ENCODE assay signal across 20 cellular contexts in genomic region chr2:36616947-36617346, GRCh38. TPM values are rescaled to one million over a fixed set of nuclear protein-coding genes. Genes with fewer than 3 reads are reported as not detected.
DNase-seq lines count a peak whose midpoint lies in the region; TF ChIP-seq lines count a peak whose summit lies in the region.
"Had no signal": no experiment of that assay in that cellular context is flagged by ENCODE, and none has a peak within 500 bp of the region (broad histone marks: within the 10 kb centered on the region; RNA-seq: fewer than 3 reads in every experiment).

No MANE protein-coding gene starts in this region.

- peak overlapping the region; percentile 14; the same call in 1 of the 2 replicates for H3K4me3 ChIP-seq in HUES48 (ENCODE audit: low read depth, low read length)
- no peak overlapping the region for H3K4me3 ChIP-seq in adipocyte (ENCODE audit: low read length)
- H3K4me3 ChIP-seq in neuron (ENCODE audit: low read length): no peak overlapping the region
- H3K4me3 ChIP-seq in Peyer's patch: no peak overlapping the region
- H3K4me3 ChIP-seq in left ventricle myocardium inferior: no peak overlapping the region
- H3K4me3 ChIP-seq: BLaER1, HAP-1, MG63 had no signal

- no peak overlapping the region for H3K9ac ChIP-seq in HUES48 (ENCODE audit: low read depth, low read length)
- no peak overlapping the region for H3K9ac ChIP-seq in adipocyte (ENCODE audit: low read length)
- H3K9ac ChIP-seq: BLaER1 had no signal

- intact Hi-C loops in left ventricle myocardium inferior (cut with micrococcal nuclease): no loop called here

- TF ChIP-seq CTCF in Peyer's patch (IDR thresholded peaks at IDR 0.05): no peak
- TF ChIP-seq CTCF in left ventricle myocardium inferior (IDR thresholded peaks at IDR 0.05; ENCODE audit: borderline replicate concordance): no peak

- peak overlapping the region; percentile 68 for H3K27ac ChIP-seq in HUES48 (ENCODE audit: low read depth, low read length)
- H3K27ac ChIP-seq in Peyer's patch: no peak overlapping the region
- H3K27ac ChIP-seq in left ventricle myocardium inferior (replicated peaks): no peak overlapping the region
- H3K27ac ChIP-seq: BLaER1 had no signal

- no peaks in the 10 kb centered on the region for H3K36me3 ChIP-seq in HUES48 (ENCODE audit: control insufficient read depth, insufficient read depth, low read length)
- no peaks in the 10 kb centered on the region for H3K36me3 ChIP-seq in adipocyte (ENCODE audit: control insufficient read depth, insufficient read depth, low read length, severe bottlenecking)
- no peaks in the 10 kb centered on the region for H3K36me3 ChIP-seq in neuron (ENCODE audit: insufficient read depth, low read length)
- no peaks in the 10 kb centered on the region for H3K36me3 ChIP-seq in Peyer's patch
- H3K36me3 ChIP-seq in left ventricle myocardium inferior: no peaks in the 10 kb centered on the region
- H3K36me3 ChIP-seq: BLaER1, HAP-1, MG63 had no signal

- H3K27me3 ChIP-seq in HUES48 (ENCODE audit: control insufficient read depth, insufficient read depth, low read length): no peaks in the 10 kb centered on the region
- no peaks in the 10 kb centered on the region for H3K27me3 ChIP-seq in adipocyte (replicated peaks; ENCODE audit: control insufficient read depth, insufficient read depth, low read length)
- H3K27me3 ChIP-seq in neuron (ENCODE audit: insufficient read depth, low read length): no peaks in the 10 kb centered on the region
- H3K27me3 ChIP-seq in Peyer's patch: no peaks in the 10 kb centered on the region
- peaks cover 10% of the 10 kb centered on the region for H3K27me3 ChIP-seq in left ventricle myocardium inferior (ENCODE audit: low read depth)
- H3K27me3 ChIP-seq: BLaER1, MG63 had no signal

- peak; percentile 34 for DNase-seq in adipocyte (ENCODE audit: low read depth)
- DNase-seq in iPS DF 19.7 (ENCODE audit: low read depth, low spot score): peak; percentile 60
- DNase-seq in COR-L47 (lab: John Stamatoyannopoulos, UW): no peak
- no peak for DNase-seq in NCI-H345 treated with DMSO at 0.1 percent for 48 hours (lab: John Stamatoyannopoulos, UW; ENCODE audit: unreplicated experiment)
- DNase-seq in Peyer's patch: no peak
- DNase-seq in left ventricle myocardium inferior: no peak
- DNase-seq: CD8-positive, alpha-beta T cell; DMS79 treated with DMSO at 0.1 percent for 48 hours; IMR-90; Kasumi-1; MG63; NCI-H1092; NCI-H1436 treated with DMSO at 0.1 percent for 48 hours; NCI-H2029; NCI-H2171 treated with DMSO at 0.1 percent for 48 hours; Right ventricle myocardium superior had no signal

- TF ChIP-seq POLR2A in Peyer's patch (IDR thresholded peaks at IDR 0.05): no peak

- peaks cover 44% of the 10 kb centered on the region for H3K4me1 ChIP-seq in HUES48 (ENCODE audit: control insufficient read depth, insufficient read depth, low read length)
- peaks cover 42% of the 10 kb centered on the region for H3K4me1 ChIP-seq in adipocyte (ENCODE audit: control insufficient read depth, insufficient read depth, low read length)
- H3K4me1 ChIP-seq in neuron (ENCODE audit: insufficient read depth, low read length): peaks cover 15% of the 10 kb centered on the region
- no peaks in the 10 kb centered on the region for H3K4me1 ChIP-seq in Peyer's patch
- H3K4me1 ChIP-seq in left ventricle myocardium inferior: no peaks in the 10 kb centered on the region
- H3K4me1 ChIP-seq: BLaER1 had no signal

- H3K9me3 ChIP-seq in HUES48 (ENCODE audit: control insufficient read depth, insufficient read depth, low read length) (no peaks in the 10 kb centered on the region), adipocyte (ENCODE audit: control insufficient read depth, low read length) (no peaks in the 10 kb centered on the region), neuron (ENCODE audit: low read length) (no peaks in the 10 kb centered on the region), Peyer's patch (no peaks in the 10 kb centered on the region), left ventricle myocardium inferior (replicated peaks) (no peaks in the 10 kb centered on the region)
- H3K9me3 ChIP-seq: BLaER1, HAP-1, MG63 had no signal

- peak overlapping the region; percentile 39 for H2AFZ ChIP-seq in neuron (ENCODE audit: low read depth, low read length)

RNA-seq across cellular contexts. Expression of gene FEZ2, which starts 19.0 kb away (rescaled TPM):
- total RNA-seq in Peyer's patch: 10 to 100 TPM; 53.4 to 97.4 (median 64.4) TPM
- 49.6 TPM for total RNA-seq in left ventricle myocardium inferior

Comparison
In these comparisons a context has a peak if more than half of its experiments do, and no peak if none do; other contexts are left out.
1. DNase-seq: peak in adipocyte (single experiment) and iPS DF 19.7 (single experiment); none in COR-L47 (single experiment), NCI-H345 treated with DMSO at 0.1 percent for 48 hours (single experiment), Peyer's patch (0 of 3) and left ventricle myocardium inferior (single experiment).